Comparison of ENCODE assay signal across 8 cellular contexts in the genomic region with DNA sequence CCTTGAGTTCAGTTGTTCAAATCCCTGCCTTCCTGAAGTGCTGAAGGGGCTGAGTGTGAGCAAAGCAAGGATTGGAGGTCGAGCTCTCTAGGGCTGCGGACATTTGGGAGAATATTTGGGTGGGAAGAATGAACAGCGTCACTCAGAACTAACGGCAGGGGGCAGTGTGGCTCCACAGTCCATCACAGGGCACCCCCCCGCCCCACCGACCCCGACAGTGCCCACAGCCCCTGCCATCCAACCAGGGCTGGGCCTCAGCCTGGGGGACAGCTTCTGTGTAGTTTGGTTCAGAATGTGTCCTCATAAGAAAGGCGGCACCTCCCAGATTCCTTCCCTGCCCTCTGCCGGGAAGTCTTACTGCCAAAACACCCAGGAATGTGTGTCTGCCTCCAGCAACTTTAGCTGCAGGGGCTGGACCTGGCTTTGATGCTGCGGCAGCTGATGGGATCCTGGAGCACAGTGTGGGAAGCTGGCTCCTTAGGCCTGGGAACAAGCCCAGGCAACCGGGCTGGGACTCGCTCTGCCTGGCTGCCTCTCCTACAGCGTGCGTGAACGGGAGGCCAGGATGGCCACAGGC.
DNase-seq lines count a peak whose midpoint lies in the region; ATAC-seq, FAIRE-seq and TF ChIP-seq lines count a peak whose summit lies in the region.

No MANE protein-coding gene starts in this region.

- intact Hi-C loops in PC-3 (cut with micrococcal nuclease) (loop anchor here (1.0 to 5.0 kb wide), 10 partner anchors 50 to 505 kb away; no protein-coding TSS in a partner anchor), kidney (cut with DNase I) (loop anchor here (5.0 kb wide), 1 partner anchor 165 kb away; no protein-coding TSS in a partner anchor)

- peaks cover 14% of the 10 kb centered on the region; the same call in 1 of the 2 replicates for H3K79me2 ChIP-seq in PC-3 (ENCODE audit: low read length)

- no peaks in the 10 kb centered on the region for H3K9me2 ChIP-seq in PC-3 (replicated peaks; ENCODE audit: low read length)

- H3K36me3 ChIP-seq in PC-3 (ENCODE audit: low read depth, low read length) (no peaks in the 10 kb centered on the region), kidney (ENCODE audit: control insufficient read depth in 1 of 2, insufficient read depth in 2 of 2, low read length in 2 of 2) (no peaks in the 10 kb centered on the region)

- H3K27ac ChIP-seq in PC-3 (ENCODE audit: low read length) (peak overlapping the region; percentile 86), caudate nucleus (ENCODE audit: low read depth, low read length) (no peak overlapping the region), kidney (ENCODE audit: low read depth in 2 of 2, low read length in 2 of 2) (peak overlapping the region; percentile 20 to 24)

- peak; percentile 48 for TF ChIP-seq CTCF in GM13976 (IDR thresholded peaks at IDR 0.05; ENCODE audit: borderline replicate concordance, control extremely low read depth, extremely low read depth, insufficient read depth, missing control alignments)
- peak; percentile 67 for TF ChIP-seq CTCF in PC-3 (conservative IDR thresholded peaks at IDR 0.05; ENCODE audit: low read depth, low read length)
- TF ChIP-seq CTCF in kidney (IDR thresholded peaks at IDR 0.05; ENCODE audit: borderline replicate concordance, extremely low read depth, insufficient read depth), result peak; percentile 75

- H3K4me1 ChIP-seq in PC-3 (ENCODE audit: insufficient read depth, low read length), result peaks cover 52% of the 10 kb centered on the region
- peaks cover 6 to 11% of the 10 kb centered on the region in 2 donors for H3K4me1 ChIP-seq in kidney (ENCODE audit: control insufficient read depth in 1 of 2, insufficient read depth in 1 of 2, low read depth in 1 of 2, low read length in 2 of 2)

- no peaks in the 10 kb centered on the region for H3K27me3 ChIP-seq in PC-3 (ENCODE audit: low read length)

- ATAC-seq in PC-3, result peak; percentile 70

- no peaks in the 10 kb centered on the region for H4K20me1 ChIP-seq in PC-3 (ENCODE audit: low read length)

- H3K9ac ChIP-seq in PC-3 (ENCODE audit: low read length) (peak overlapping the region; percentile 74), kidney (ENCODE audit: low read length in 2 of 2) (peak overlapping the region in 1 of 2 donors; percentile 23)

- peak; percentile 86 for DNase-seq in AG08396 (ENCODE audit: low spot score)
- peak; percentile 70 for DNase-seq in GM13976 (ENCODE audit: low spot score)
- DNase-seq in PC-3, result peak; percentile 93
- DNase-seq in caudate nucleus (lab: John Stamatoyannopoulos, UW), result peak in 53 of 61 donors; percentile 5 to 85 (median 44)
- DNase-seq in kidney, result peak; percentile 91
- DNase-seq in stimulated activated CD4-positive, alpha-beta T cell treated with anti-CD3 and anti-CD28 coated beads, Interleukin-15, amount 100 ng/mL, for 24 hours, result peak; percentile 42
- DNase-seq in AML-193 (lab: John Stamatoyannopoulos, UW), result no peak
- DNase-seq in GM19238 (ENCODE audit: insufficient read length, low spot score), result no peak

- peak overlapping the region; percentile 34; the same call in 1 of the 2 replicates for H3K4me3 ChIP-seq in PC-3 (ENCODE audit: low read length)
- no peak overlapping the region for H3K4me3 ChIP-seq in kidney (ENCODE audit: low read length in 2 of 2)

- H3K4me2 ChIP-seq in PC-3 (ENCODE audit: low read length), result peak overlapping the region; percentile 79

- POLR2A ChIA-PET in PC-3 (lab: Charles Lee; ENCODE audit: unreplicated experiment), result interaction anchor here (0.6 to 1.6 kb wide), 9 partner anchors 21 to 171 kb away, joined by 3 to 8 read pairs (median 4); no protein-coding TSS in a partner anchor

- in situ Hi-C loops in GM13976 (cut with MboI; ENCODE audit: low sequenced_read_pairs, unreplicated experiment), result loop anchor here (25.0 kb wide), 1 partner anchor 500 kb away; no protein-coding TSS in a partner anchor

- no TSS peak for BruUV-seq in PC-3 (replicated peaks; lab: Mats Ljungman, UMichigan)

- CTCF ChIA-PET in PC-3 (lab: Charles Lee), result interaction anchor here (0.6 to 2.7 kb wide), 37 partner anchors 11 to 444 kb away, joined by 3 to 48 read pairs (median 6); partner anchors contain the start of gene TMPRSS2

- H3F3A ChIP-seq in PC-3 (ENCODE audit: low read length, unreplicated experiment), result no peaks in the 10 kb centered on the region

- peak overlapping the region; percentile 56 for H2AFZ ChIP-seq in PC-3 (ENCODE audit: low read length)

- H3K9me3 ChIP-seq in PC-3 (ENCODE audit: low read length) (no peaks in the 10 kb centered on the region), kidney (ENCODE audit: control insufficient read depth in 1 of 2, low read length in 2 of 2) (no peaks in the 10 kb centered on the region)

- FAIRE-seq in kidney (lab: Jason Lieb, UNC), result no peak

Comparison
In these comparisons a context has a peak if more than half of its experiments do, and no peak if none do; other contexts are left out.
1. DNase-seq: peak in AG08396 (single experiment), GM13976 (single experiment), PC-3 (single experiment), caudate nucleus (53 of 61), kidney (single experiment) and stimulated activated CD4-positive, alpha-beta T cell treated with anti-CD3 and anti-CD28 coated beads, Interleukin-15, amount 100 ng/mL, for 24 hours (single experiment); none in AML-193 (0 of 2) and GM19238 (single experiment).
2. Peak in every context shown above with its lines, with median percentiles within 50 percentile points of each other: CTCF ChIP-seq.